In the genomic region with DNA sequence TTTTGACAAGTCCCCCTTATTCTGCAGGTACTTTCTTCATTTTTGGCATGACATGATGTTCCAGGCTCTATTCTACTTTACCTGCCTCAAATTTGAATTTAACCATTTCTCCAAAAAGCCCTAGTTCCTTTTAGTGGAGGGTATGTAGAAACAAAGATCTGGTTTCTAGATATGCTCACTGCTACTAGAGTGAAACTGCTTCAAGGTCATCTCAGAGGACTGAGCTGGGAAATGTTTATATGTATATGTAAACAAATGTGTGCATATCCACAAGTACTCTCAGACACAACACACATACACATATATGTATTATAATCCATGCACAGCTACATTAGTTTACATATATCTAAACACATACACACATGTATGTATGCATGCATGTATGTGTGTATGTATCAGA, we compare ENCODE assay signal across 23 cellular contexts.
"Had no signal": no experiment of that assay in that cellular context is flagged by ENCODE, and none has a peak within 500 bp of the region (broad histone marks: within the 10 kb centered on the region; RNA-seq: fewer than 3 reads in every experiment).

No MANE protein-coding gene starts in this region.

- DNase-seq: colonic mucosa; cortex of kidney; effector CD8-positive, alpha-beta T cell; effector memory CD8-positive, alpha-beta T cell; endodermal cell; erythroblast; esophagus squamous epithelium; foreskin fibroblast; heart left ventricle; hypothalamus; left cardiac atrium; left lung; left ventricle myocardium superior; lower lobe of right lung; mesenchymal stem cell; mucosa of descending colon; naive B cell had no signal

- ATAC-seq: effector memory CD8-positive, alpha-beta T cell; esophagus mucosa; gastroesophageal sphincter; heart left ventricle; left cardiac atrium; left lung; left ventricle myocardium superior; lower lobe of right lung; mucosa of descending colon had no signal

- H2AFZ ChIP-seq: hepatocyte had no signal

- H3K4me3 ChIP-seq: colonic mucosa, esophagus squamous epithelium, gastroesophageal sphincter, heart left ventricle, hepatocyte, left lung, lower lobe of right lung, mucosa of descending colon had no signal

- H3K36me3 ChIP-seq: colonic mucosa, esophagus squamous epithelium, gastroesophageal sphincter, left lung, lower lobe of right lung had no signal

- H3K79me2 ChIP-seq: hepatocyte had no signal

- H3K9me3 ChIP-seq: colonic mucosa, esophagus squamous epithelium, gastroesophageal sphincter, heart left ventricle, left lung, lower lobe of right lung, mucosa of descending colon had no signal

- H3K4me2 ChIP-seq: hepatocyte had no signal

- FAIRE-seq: frontal cortex, keratinocyte had no signal

- H3K27me3 ChIP-seq: colonic mucosa, esophagus squamous epithelium, gastroesophageal sphincter, heart left ventricle, hepatocyte, left lung had no signal

- H3K27ac ChIP-seq: colonic mucosa, epithelial cell of prostate, esophagus squamous epithelium, gastroesophageal sphincter, heart left ventricle, hepatocyte, left lung, lower lobe of right lung had no signal

- H3K4me1 ChIP-seq: colonic mucosa, esophagus squamous epithelium, left lung, lower lobe of right lung had no signal
